ENCODE assay signal across 9 cellular contexts in genomic region chr1:39258925-39259244, GRCh38. TPM values are rescaled to one million over a fixed set of nuclear protein-coding genes. Genes with fewer than 3 reads are reported as not detected.
DNase-seq lines count a peak whose midpoint lies in the region; ATAC-seq and TF ChIP-seq lines count a peak whose summit lies in the region.
"Had no signal": no experiment of that assay in that cellular context is flagged by ENCODE, and none has a peak within 500 bp of the region (broad histone marks: within the 10 kb centered on the region; RNA-seq: fewer than 3 reads in every experiment).

No MANE protein-coding gene starts in this region.

- H3K4me3 Mint-ChIP-seq in HFFc6, result no peak overlapping the region
- H3K4me3 Mint-ChIP-seq in brain, result no peak overlapping the region
- no peak overlapping the region for H3K4me3 Mint-ChIP-seq in osteocyte (ENCODE audit: unreplicated experiment)
- H3K4me3 Mint-ChIP-seq: neural crest cell had no signal

- H3K36me3 Mint-ChIP-seq in HFFc6 (ENCODE audit: low read depth) (no peaks in the 10 kb centered on the region), brain (peaks cover 25% of the 10 kb centered on the region), osteocyte (ENCODE audit: unreplicated experiment) (peaks cover 10% of the 10 kb centered on the region)

- H3K27ac Mint-ChIP-seq in HFFc6 (peak overlapping the region; percentile 67), brain (peak overlapping the region; percentile 16 to 84 (median 75)), osteocyte (ENCODE audit: unreplicated experiment) (peak overlapping the region; percentile 51)

- no peak overlapping the region for H3K27ac ChIP-seq in C4-2B

- H3K9me3 Mint-ChIP-seq in HFFc6 (no peaks in the 10 kb centered on the region), brain (no peaks in the 10 kb centered on the region), osteocyte (ENCODE audit: unreplicated experiment) (no peaks in the 10 kb centered on the region)
- H3K9me3 Mint-ChIP-seq: neural crest cell had no signal

- no peaks in the 10 kb centered on the region for H3K27me3 Mint-ChIP-seq in HFFc6 (ENCODE audit: insufficient read depth)
- no peaks in the 10 kb centered on the region for H3K27me3 Mint-ChIP-seq in brain
- no peaks in the 10 kb centered on the region for H3K27me3 Mint-ChIP-seq in osteocyte (ENCODE audit: unreplicated experiment)

- ATAC-seq in GM19397 (IDR thresholded peaks at IDR 0.05; ENCODE audit: unreplicated experiment), result no peak
- no peak for ATAC-seq in GM18502 (IDR thresholded peaks at IDR 0.05; ENCODE audit: poor library complexity, unreplicated experiment)

- peak; percentile 69 for TF ChIP-seq CTCF in C4-2B (conservative IDR thresholded peaks at IDR 0.05)
- TF ChIP-seq CTCF in HFFc6 (IDR thresholded peaks at IDR 0.05), result peak; percentile 55
- peak; percentile 25 to 50 for TF ChIP-seq CTCF in brain (conservative IDR thresholded peaks at IDR 0.05)
- TF ChIP-seq CTCF in osteocyte (IDR thresholded peaks at IDR 0.05), result no peak

- H3K4me1 Mint-ChIP-seq in HFFc6 (ENCODE audit: low read depth) (peaks cover 24% of the 10 kb centered on the region), brain (peaks cover 18% of the 10 kb centered on the region), osteocyte (ENCODE audit: unreplicated experiment) (peaks cover 29% of the 10 kb centered on the region)
- H3K4me1 Mint-ChIP-seq: neural crest cell had no signal

- DNase-seq in HFFc6, result no peak
- DNase-seq in osteocyte (ENCODE audit: extremely low spot score, unreplicated experiment), result no peak
- DNase-seq in COR-L47 (lab: John Stamatoyannopoulos, UW), result no peak
- no peak for DNase-seq in SIG-M5 treated with dmso at 0.1 percent for 504 hours (lab: John Stamatoyannopoulos, UW; ENCODE audit: unreplicated experiment)

RNA-seq across cellular contexts. Expression of gene MACF1, which starts 54.4 kb away (rescaled TPM):
- total RNA-seq in HFFc6 (2021; fragmentation: NEBNext Ultra II Directional; extraction: Animal tissue kit (Norgen Biotek cat#: 25700)), result 100 to 1,000 TPM; 201 to 308 (median 223) TPM
- 79.3 TPM for polyA plus RNA-seq in brain (ENCODE audit: insufficient read depth, low read depth, low replicate concordance)
- 431 and 452 TPM in 2 replicates for total RNA-seq in osteocyte
